ENCODE assay signal across 9 cellular contexts in genomic region chr14:72513994-72514659, GRCh38.
DNase-seq lines count a peak whose midpoint lies in the region; ATAC-seq and TF ChIP-seq lines count a peak whose summit lies in the region.
"Had no signal": no experiment of that assay in that cellular context is flagged by ENCODE, and none has a peak within 500 bp of the region (broad histone marks: within the 10 kb centered on the region; RNA-seq: fewer than 3 reads in every experiment).

No MANE protein-coding gene starts in this region.

- in situ Hi-C loops in astrocyte of the spinal cord (cut with HindIII; ENCODE audit: low sequenced_read_pairs) = no loop called here

- peak; percentile 65 for ATAC-seq in left lobe of liver
- ATAC-seq in GM19397 (IDR thresholded peaks at IDR 0.05; ENCODE audit: unreplicated experiment) = no peak
- ATAC-seq in HG02571 (IDR thresholded peaks at IDR 0.05; ENCODE audit: unreplicated experiment) = no peak
- ATAC-seq: CD8-positive, alpha-beta T cell had no signal

- DNase-seq in NCI-H2196 (lab: John Stamatoyannopoulos, UW; ENCODE audit: unreplicated experiment) (peak; percentile 14), NCI-H2196 treated with DMSO at 0.1 percent for 48 hours (lab: John Stamatoyannopoulos, UW; ENCODE audit: unreplicated experiment) (no peak), LNCaP clone FGC (ENCODE audit: low read depth) (no peak), astrocyte of the spinal cord (ENCODE audit: low read depth, low spot score) (peak; percentile 57), left lobe of liver (ENCODE audit: low spot score) (no peak)
- no peak for DNase-seq in activated CD4-positive, CD25-positive, alpha-beta regulatory T cell (lab: John Stamatoyannopoulos, UW)

- peak; percentile 73 for TF ChIP-seq CTCF in LNCaP clone FGC (IDR thresholded peaks at IDR 0.05; ENCODE audit: control insufficient read depth, extremely low read depth, insufficient read depth)
- TF ChIP-seq CTCF in astrocyte of the spinal cord (IDR thresholded peaks at IDR 0.05; ENCODE audit: low read depth, low read length) = peak; percentile 88

- H3K4me3 ChIP-seq in LNCaP clone FGC (ENCODE audit: low read depth, low read length) (no peak overlapping the region), astrocyte of the spinal cord (ENCODE audit: low read depth, low read length) (no peak overlapping the region)

Comparison
In these comparisons a context has a peak if more than half of its experiments do, and no peak if none do; other contexts are left out.
1. DNase-seq: peak in NCI-H2196 (single experiment) and astrocyte of the spinal cord (single experiment); none in NCI-H2196 treated with DMSO at 0.1 percent for 48 hours (single experiment), LNCaP clone FGC (single experiment), left lobe of liver (single experiment) and activated CD4-positive, CD25-positive, alpha-beta regulatory T cell (0 of 4).